1 cellular context compared by ENCODE assay signal in the genomic region with DNA sequence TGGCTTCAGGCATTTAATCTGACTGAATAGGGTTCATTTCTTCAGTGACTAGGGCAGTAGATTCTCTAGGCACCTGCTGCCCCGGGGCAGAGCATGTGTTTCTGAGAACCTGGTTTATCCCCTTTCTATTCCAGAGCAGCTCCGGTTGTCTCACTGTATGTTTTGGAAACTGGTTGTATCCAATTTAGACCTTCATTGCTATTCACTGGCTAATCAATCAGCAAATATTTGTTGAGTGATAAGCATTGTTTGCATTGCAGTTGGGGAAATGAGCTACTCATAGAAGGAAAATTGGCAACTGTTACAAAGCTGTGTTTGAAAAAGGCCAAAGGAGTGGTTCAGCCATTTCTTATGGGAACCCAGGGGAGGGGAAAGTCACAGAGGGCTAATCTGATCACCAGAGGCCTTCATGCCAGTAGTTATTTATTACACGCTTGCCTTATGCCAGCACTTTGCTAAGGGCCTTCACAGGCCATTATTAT.
TF ChIP-seq lines count a peak whose summit lies in the region.

No MANE protein-coding gene starts in this region.

TF ChIP-seq in HepG2, 621 proteins besides CTCF, POLR2A, EP300 and RAD21 (continued from another document and continues in another):
- TF ChIP-seq, protein P1, sequence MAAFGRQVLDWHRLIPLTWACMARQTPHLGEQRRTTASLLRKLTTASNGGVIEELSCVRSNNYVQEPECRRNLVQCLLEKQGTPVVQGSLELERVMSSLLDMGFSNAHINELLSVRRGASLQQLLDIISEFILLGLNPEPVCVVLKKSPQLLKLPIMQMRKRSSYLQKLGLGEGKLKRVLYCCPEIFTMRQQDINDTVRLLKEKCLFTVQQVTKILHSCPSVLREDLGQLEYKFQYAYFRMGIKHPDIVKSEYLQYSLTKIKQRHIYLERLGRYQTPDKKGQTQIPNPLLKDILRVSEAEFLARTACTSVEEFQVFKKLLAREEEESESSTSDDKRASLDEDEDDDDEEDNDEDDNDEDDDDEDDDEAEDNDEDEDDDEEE (CRISPR knock-in tag; IDR thresholded peaks at IDR 0.05), result 0 out of 2 replicates have a peak, but pooled peaks have one; percentile 23
- TF ChIP-seq FOXJ3 (CRISPR knock-in tag; IDR thresholded peaks at IDR 0.05; ENCODE audit: borderline replicate concordance) (peak; percentile 76; the same call in 1 of the 2 replicates), PHF8 (CRISPR knock-in tag; IDR thresholded peaks at IDR 0.05) (peak; percentile 32; the same call in 1 of the 2 replicates), PHF21A (CRISPR knock-in tag; IDR thresholded peaks at IDR 0.05) (peak; percentile 92), GATAD1 (CRISPR knock-in tag; IDR thresholded peaks at IDR 0.05) (0 out of 2 replicates have a peak, but pooled peaks have one; percentile 25), ZNF816 (CRISPR knock-in tag; IDR thresholded peaks at IDR 0.05; ENCODE audit: borderline replicate concordance) (no peak; the same call in 1 of the 2 replicates), SIX4 (CRISPR knock-in tag; IDR thresholded peaks at IDR 0.05) (no peak; the same call in 1 of the 2 replicates), ADNP (CRISPR knock-in tag; IDR thresholded peaks at IDR 0.05) (no peak), ATM (IDR thresholded peaks at IDR 0.05; ENCODE audit: borderline replicate concordance) (no peak), KLF11 (CRISPR knock-in tag; IDR thresholded peaks at IDR 0.05) (no peak), TEAD2 (CRISPR knock-in tag; IDR thresholded peaks at IDR 0.05) (no peak), SOX5 (CRISPR knock-in tag; IDR thresholded peaks at IDR 0.05; ENCODE audit: borderline replicate concordance) (peak; percentile 87), SOX13 (IDR thresholded peaks at IDR 0.05) (peak; percentile 67), SOX13 (CRISPR knock-in tag; conservative IDR thresholded peaks at IDR 0.05 in 1 of 2, IDR thresholded peaks at IDR 0.05 in 1 of 2) (peak in 1 of 2 experiments; percentile 93; a peak in 2 of 4 replicates), FOXO1 (CRISPR knock-in tag; IDR thresholded peaks at IDR 0.05) (peak; percentile 49; the same call in 1 of the 2 replicates), JUN (CRISPR knock-in tag; IDR thresholded peaks at IDR 0.05) (0 out of 2 replicates have a peak, but pooled peaks have one; percentile 26), ZNF335 (CRISPR knock-in tag; IDR thresholded peaks at IDR 0.05) (peak; percentile 21; the same call in 1 of the 2 replicates), HOXA3 (CRISPR knock-in tag; IDR thresholded peaks at IDR 0.05) (no peak), ZNF331 (CRISPR knock-in tag; IDR thresholded peaks at IDR 0.05) (peak; percentile 58; the same call in 1 of the 2 replicates), FOXP1 (IDR thresholded peaks at IDR 0.05) (no peak), FOXP1 (CRISPR knock-in tag; IDR thresholded peaks at IDR 0.05) (peak; percentile 81), GFI1 (CRISPR knock-in tag; IDR thresholded peaks at IDR 0.05; ENCODE audit: borderline replicate concordance) (peak; percentile 64; the same call in 1 of the 2 replicates), BRD4 (CRISPR knock-in tag; IDR thresholded peaks at IDR 0.05) (no peak)
- TF ChIP-seq, protein P2, sequence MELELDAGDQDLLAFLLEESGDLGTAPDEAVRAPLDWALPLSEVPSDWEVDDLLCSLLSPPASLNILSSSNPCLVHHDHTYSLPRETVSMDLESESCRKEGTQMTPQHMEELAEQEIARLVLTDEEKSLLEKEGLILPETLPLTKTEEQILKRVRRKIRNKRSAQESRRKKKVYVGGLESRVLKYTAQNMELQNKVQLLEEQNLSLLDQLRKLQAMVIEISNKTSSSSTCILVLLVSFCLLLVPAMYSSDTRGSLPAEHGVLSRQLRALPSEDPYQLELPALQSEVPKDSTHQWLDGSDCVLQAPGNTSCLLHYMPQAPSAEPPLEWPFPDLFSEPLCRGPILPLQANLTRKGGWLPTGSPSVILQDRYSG (CRISPR knock-in tag; IDR thresholded peaks at IDR 0.05), result no peak
- TF ChIP-seq, protein P3, sequence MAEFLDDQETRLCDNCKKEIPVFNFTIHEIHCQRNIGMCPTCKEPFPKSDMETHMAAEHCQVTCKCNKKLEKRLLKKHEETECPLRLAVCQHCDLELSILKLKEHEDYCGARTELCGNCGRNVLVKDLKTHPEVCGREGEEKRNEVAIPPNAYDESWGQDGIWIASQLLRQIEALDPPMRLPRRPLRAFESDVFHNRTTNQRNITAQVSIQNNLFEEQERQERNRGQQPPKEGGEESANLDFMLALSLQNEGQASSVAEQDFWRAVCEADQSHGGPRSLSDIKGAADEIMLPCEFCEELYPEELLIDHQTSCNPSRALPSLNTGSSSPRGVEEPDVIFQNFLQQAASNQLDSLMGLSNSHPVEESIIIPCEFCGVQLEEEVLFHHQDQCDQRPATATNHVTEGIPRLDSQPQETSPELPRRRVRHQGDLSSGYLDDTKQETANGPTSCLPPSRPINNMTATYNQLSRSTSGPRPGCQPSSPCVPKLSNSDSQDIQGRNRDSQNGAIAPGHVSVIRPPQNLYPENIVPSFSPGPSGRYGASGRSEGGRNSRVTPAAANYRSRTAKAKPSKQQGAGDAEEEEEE (CRISPR knock-in tag; IDR thresholded peaks at IDR 0.05; ENCODE audit: borderline replicate concordance), result no peak
- TF ChIP-seq, protein P4, sequence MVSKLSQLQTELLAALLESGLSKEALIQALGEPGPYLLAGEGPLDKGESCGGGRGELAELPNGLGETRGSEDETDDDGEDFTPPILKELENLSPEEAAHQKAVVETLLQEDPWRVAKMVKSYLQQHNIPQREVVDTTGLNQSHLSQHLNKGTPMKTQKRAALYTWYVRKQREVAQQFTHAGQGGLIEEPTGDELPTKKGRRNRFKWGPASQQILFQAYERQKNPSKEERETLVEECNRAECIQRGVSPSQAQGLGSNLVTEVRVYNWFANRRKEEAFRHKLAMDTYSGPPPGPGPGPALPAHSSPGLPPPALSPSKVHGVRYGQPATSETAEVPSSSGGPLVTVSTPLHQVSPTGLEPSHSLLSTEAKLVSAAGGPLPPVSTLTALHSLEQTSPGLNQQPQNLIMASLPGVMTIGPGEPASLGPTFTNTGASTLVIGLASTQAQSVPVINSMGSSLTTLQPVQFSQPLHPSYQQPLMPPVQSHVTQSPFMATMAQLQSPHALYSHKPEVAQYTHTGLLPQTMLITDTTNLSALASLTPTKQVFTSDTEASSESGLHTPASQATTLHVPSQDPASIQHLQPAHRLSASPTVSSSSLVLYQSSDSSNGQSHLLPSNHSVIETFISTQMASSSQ (IDR thresholded peaks at IDR 0.05; ENCODE audit: low read depth), result peak; percentile 69
- TF ChIP-seq, protein P4 (CRISPR knock-in tag; IDR thresholded peaks at IDR 0.05; ENCODE audit: borderline replicate concordance), result peak; percentile 88; the same call in 1 of the 2 replicates
- TF ChIP-seq, protein P5, sequence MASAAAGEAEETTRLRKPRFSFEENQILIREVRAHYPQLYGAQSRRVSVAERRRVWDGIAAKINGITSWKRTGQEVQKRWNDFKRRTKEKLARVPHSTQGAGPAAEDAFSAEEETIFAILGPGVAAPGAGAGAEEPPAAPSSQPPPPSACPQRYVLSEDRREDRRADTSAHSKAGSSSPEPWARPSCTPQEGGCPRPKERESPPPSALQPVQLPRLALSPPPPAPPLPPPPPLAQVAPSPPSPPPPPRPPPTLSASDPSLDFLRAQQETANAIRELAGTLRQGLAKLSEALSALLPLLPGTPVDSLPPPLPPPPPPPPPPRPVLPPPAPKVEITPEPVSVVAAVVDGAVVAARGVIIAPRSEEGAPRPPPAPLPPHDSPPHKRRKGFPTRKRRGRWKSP (CRISPR knock-in tag; IDR thresholded peaks at IDR 0.05), result 0 out of 2 replicates have a peak, but pooled peaks have one; percentile 31
- TF ChIP-seq, protein P6, sequence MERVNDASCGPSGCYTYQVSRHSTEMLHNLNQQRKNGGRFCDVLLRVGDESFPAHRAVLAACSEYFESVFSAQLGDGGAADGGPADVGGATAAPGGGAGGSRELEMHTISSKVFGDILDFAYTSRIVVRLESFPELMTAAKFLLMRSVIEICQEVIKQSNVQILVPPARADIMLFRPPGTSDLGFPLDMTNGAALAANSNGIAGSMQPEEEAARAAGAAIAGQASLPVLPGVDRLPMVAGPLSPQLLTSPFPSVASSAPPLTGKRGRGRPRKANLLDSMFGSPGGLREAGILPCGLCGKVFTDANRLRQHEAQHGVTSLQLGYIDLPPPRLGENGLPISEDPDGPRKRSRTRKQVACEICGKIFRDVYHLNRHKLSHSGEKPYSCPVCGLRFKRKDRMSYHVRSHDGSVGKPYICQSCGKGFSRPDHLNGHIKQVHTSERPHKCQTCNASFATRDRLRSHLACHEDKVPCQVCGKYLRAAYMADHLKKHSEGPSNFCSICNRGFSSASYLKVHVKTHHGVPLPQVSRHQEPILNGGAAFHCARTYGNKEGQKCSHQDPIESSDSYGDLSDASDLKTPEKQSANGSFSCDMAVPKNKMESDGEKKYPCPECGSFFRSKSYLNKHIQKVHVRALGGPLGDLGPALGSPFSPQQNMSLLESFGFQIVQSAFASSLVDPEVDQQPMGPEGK (CRISPR knock-in tag; IDR thresholded peaks at IDR 0.05), result peak; percentile 40; the same call in 1 of the 2 replicates
- TF ChIP-seq, protein P7, sequence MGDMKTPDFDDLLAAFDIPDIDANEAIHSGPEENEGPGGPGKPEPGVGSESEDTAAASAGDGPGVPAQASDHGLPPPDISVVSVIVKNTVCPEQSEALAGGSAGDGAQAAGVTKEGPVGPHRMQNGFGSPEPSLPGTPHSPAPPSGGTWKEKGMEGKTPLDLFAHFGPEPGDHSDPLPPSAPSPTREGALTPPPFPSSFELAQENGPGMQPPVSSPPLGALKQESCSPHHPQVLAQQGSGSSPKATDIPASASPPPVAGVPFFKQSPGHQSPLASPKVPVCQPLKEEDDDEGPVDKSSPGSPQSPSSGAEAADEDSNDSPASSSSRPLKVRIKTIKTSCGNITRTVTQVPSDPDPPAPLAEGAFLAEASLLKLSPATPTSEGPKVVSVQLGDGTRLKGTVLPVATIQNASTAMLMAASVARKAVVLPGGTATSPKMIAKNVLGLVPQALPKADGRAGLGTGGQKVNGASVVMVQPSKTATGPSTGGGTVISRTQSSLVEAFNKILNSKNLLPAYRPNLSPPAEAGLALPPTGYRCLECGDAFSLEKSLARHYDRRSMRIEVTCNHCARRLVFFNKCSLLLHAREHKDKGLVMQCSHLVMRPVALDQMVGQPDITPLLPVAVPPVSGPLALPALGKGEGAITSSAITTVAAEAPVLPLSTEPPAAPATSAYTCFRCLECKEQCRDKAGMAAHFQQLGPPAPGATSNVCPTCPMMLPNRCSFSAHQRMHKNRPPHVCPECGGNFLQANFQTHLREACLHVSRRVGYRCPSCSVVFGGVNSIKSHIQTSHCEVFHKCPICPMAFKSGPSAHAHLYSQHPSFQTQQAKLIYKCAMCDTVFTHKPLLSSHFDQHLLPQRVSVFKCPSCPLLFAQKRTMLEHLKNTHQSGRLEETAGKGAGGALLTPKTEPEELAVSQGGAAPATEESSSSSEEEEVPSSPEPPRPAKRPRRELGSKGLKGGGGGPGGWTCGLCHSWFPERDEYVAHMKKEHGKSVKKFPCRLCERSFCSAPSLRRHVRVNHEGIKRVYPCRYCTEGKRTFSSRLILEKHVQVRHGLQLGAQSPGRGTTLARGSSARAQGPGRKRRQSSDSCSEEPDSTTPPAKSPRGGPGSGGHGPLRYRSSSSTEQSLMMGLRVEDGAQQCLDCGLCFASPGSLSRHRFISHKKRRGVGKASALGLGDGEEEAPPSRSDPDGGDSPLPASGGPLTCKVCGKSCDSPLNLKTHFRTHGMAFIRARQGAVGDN (CRISPR knock-in tag; IDR thresholded peaks at IDR 0.05), result no peak
- TF ChIP-seq, protein P8, sequence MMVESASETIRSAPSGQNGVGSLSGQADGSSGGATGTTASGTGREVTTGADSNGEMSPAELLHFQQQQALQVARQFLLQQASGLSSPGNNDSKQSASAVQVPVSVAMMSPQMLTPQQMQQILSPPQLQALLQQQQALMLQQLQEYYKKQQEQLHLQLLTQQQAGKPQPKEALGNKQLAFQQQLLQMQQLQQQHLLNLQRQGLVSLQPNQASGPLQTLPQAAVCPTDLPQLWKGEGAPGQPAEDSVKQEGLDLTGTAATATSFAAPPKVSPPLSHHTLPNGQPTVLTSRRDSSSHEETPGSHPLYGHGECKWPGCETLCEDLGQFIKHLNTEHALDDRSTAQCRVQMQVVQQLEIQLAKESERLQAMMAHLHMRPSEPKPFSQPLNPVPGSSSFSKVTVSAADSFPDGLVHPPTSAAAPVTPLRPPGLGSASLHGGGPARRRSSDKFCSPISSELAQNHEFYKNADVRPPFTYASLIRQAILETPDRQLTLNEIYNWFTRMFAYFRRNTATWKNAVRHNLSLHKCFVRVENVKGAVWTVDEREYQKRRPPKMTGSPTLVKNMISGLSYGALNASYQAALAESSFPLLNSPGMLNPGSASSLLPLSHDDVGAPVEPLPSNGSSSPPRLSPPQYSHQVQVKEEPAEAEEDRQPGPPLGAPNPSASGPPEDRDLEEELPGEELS (CRISPR knock-in tag; IDR thresholded peaks at IDR 0.05), result peak; percentile 84
- TF ChIP-seq, protein P9, sequence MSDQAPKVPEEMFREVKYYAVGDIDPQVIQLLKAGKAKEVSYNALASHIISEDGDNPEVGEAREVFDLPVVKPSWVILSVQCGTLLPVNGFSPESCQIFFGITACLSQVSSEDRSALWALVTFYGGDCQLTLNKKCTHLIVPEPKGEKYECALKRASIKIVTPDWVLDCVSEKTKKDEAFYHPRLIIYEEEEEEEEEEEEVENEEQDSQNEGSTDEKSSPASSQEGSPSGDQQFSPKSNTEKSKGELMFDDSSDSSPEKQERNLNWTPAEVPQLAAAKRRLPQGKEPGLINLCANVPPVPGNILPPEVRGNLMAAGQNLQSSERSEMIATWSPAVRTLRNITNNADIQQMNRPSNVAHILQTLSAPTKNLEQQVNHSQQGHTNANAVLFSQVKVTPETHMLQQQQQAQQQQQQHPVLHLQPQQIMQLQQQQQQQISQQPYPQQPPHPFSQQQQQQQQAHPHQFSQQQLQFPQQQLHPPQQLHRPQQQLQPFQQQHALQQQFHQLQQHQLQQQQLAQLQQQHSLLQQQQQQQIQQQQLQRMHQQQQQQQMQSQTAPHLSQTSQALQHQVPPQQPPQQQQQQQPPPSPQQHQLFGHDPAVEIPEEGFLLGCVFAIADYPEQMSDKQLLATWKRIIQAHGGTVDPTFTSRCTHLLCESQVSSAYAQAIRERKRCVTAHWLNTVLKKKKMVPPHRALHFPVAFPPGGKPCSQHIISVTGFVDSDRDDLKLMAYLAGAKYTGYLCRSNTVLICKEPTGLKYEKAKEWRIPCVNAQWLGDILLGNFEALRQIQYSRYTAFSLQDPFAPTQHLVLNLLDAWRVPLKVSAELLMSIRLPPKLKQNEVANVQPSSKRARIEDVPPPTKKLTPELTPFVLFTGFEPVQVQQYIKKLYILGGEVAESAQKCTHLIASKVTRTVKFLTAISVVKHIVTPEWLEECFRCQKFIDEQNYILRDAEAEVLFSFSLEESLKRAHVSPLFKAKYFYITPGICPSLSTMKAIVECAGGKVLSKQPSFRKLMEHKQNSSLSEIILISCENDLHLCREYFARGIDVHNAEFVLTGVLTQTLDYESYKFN (CRISPR knock-in tag; conservative IDR thresholded peaks at IDR 0.05), result peak; percentile 88
